ENCODE assay signal across 12 cellular contexts in genomic region chr3:52891164-52891563, GRCh38. TPM values are rescaled to one million over a fixed set of nuclear protein-coding genes. Genes with fewer than 3 reads are reported as not detected.
DNase-seq lines count a peak whose midpoint lies in the region; ATAC-seq, FAIRE-seq and TF ChIP-seq lines count a peak whose summit lies in the region.
"Had no signal": no experiment of that assay in that cellular context is flagged by ENCODE, and none has a peak within 500 bp of the region (broad histone marks: within the 10 kb centered on the region; RNA-seq: fewer than 3 reads in every experiment).

No MANE protein-coding gene starts in this region.

- H3K9me2 ChIP-seq in Karpas-422 (replicated peaks; ENCODE audit: insufficient read depth, low read length): no peaks in the 10 kb centered on the region

- peak overlapping the region; percentile 76 for H3K4me2 ChIP-seq in GM12878 (ENCODE audit: control insufficient read depth, insufficient read depth)
- no peak overlapping the region for H3K4me2 ChIP-seq in Karpas-422 (ENCODE audit: low read depth, low read length, poor library complexity, severe bottlenecking)

- peaks cover 35% of the 10 kb centered on the region for H3K79me2 ChIP-seq in GM12878 (ENCODE audit: control insufficient read depth, insufficient read depth, low read length)
- H3K79me2 ChIP-seq in Karpas-422 (ENCODE audit: low read length): peaks cover 93% of the 10 kb centered on the region

- no TSS peak for BruUV-seq in GM12878 (replicated peaks; lab: Mats Ljungman, UMichigan)

- H3K27me3 ChIP-seq in GM12878 (replicated peaks in 1 of 2; ENCODE audit: control insufficient read depth in 2 of 2, insufficient read depth in 2 of 2, low read length in 1 of 2) (no peaks in the 10 kb centered on the region), psoas muscle (ENCODE audit: insufficient read depth in 3 of 3, low read length in 2 of 3) (no peaks in the 10 kb centered on the region), aorta (ENCODE audit: control insufficient read depth in 1 of 2, insufficient read depth in 2 of 2, low read length in 1 of 2) (no peaks in the 10 kb centered on the region), Karpas-422 (ENCODE audit: low read length) (no peaks in the 10 kb centered on the region), BE2C (no peaks in the 10 kb centered on the region)
- H3K27me3 ChIP-seq: colonic mucosa had no signal

- WGBS in GM12878 (ENCODE audit: insufficient coverage, insufficient replicate concordance, low lambda C conversion rate, missing lambda C conversion rate): 13% methylated on average over 9 of the region's 9 CpGs
- 79 to 86% (median 84%) methylated on average over 9 of the region's 9 CpGs for WGBS in psoas muscle, 3 donors
- WGBS in aorta, 2 donors: 37 to 40% methylated on average over 9 of the region's 9 CpGs

- H3K4me1 ChIP-seq in GM12878 (ENCODE audit: control insufficient read depth, insufficient read depth, low read length) (peaks cover 28% of the 10 kb centered on the region), psoas muscle (peaks cover 46% of the 10 kb centered on the region), aorta (ENCODE audit: control insufficient read depth in 1 of 2, insufficient read depth in 2 of 2, low read length in 2 of 2) (peaks cover 4 to 26% of the 10 kb centered on the region in 2 donors), Karpas-422 (ENCODE audit: low read length) (peaks cover 50% of the 10 kb centered on the region), BE2C (no peaks in the 10 kb centered on the region)
- H3K4me1 ChIP-seq: colonic mucosa had no signal

- TF ChIP-seq RAD21 in GM12878 (IDR thresholded peaks at IDR 0.05; ENCODE audit: insufficient read depth, low read depth, low read length): no peak

- intact Hi-C loops in GM12878 (cut with micrococcal nuclease; ENCODE audit: unreplicated experiment) (loop anchor here (5.0 kb wide), 1 partner anchor 156 kb away; the partner anchor contains the start of gene SFMBT1), psoas muscle (cut with DNase I) (loop anchor here in 1 of 2 donors (5.0 kb wide), 1 partner anchor 39 kb away; no protein-coding TSS in a partner anchor), aorta (cut with DNase I) (loop anchor here (5.0 kb wide), 1 partner anchor 59 kb away; the partner anchor contains the start of gene ITIH4 (in 2 of the 2))

- peak overlapping the region; percentile 42; the same call in 1 of the 2 replicates for H3K4me3 ChIP-seq in GM12878
- H3K4me3 ChIP-seq in psoas muscle: no peak overlapping the region
- H3K4me3 ChIP-seq in aorta (ENCODE audit: low read length in 2 of 2): no peak overlapping the region
- no peak overlapping the region for H3K4me3 ChIP-seq in Karpas-422 (ENCODE audit: low read length)
- H3K4me3 ChIP-seq in BE2C (ENCODE audit: low read depth, low read length): no peak overlapping the region
- H3K4me3 ChIP-seq: colonic mucosa had no signal

- TF ChIP-seq POLR2A in GM12878 (IDR thresholded peaks at IDR 0.05; ENCODE audit: low read depth, low read length): no peak

- CTCF ChIA-PET in GM12878 (lab: Yijun Ruan, JAX): interaction anchor here (1.5 to 3.3 kb wide), 2 partner anchors 11 to 70 kb away, joined by 6 to 28 read pairs; no protein-coding TSS in a partner anchor

- in situ Hi-C loops in GM12878 (cut with MboI): no loop called here

- no peaks in the 10 kb centered on the region; the same call in 2 of the 3 replicates for H3K9me3 ChIP-seq in GM12878 (replicated peaks; ENCODE audit: control insufficient read depth, insufficient read depth, low read length)
- no peaks in the 10 kb centered on the region for H3K9me3 ChIP-seq in psoas muscle
- no peaks in the 10 kb centered on the region for H3K9me3 ChIP-seq in aorta (ENCODE audit: control insufficient read depth, low read length)
- no peaks in the 10 kb centered on the region for H3K9me3 ChIP-seq in Karpas-422 (ENCODE audit: low read length)
- no peaks in the 10 kb centered on the region for H3K9me3 ChIP-seq in BE2C
- H3K9me3 ChIP-seq: colonic mucosa had no signal

- no peak for TF ChIP-seq EP300 in GM12878 (IDR thresholded peaks at IDR 0.05; ENCODE audit: borderline replicate concordance in 1 of 2, control insufficient read depth in 1 of 2, low read depth in 2 of 2, low read length in 2 of 2)

- H3K36me3 ChIP-seq in GM12878 (ENCODE audit: control insufficient read depth in 2 of 2, insufficient read depth in 2 of 2, low read length in 1 of 2): peaks cover under 1 to 3% of the 10 kb centered on the region in 2 experiments; a peak in 2 of 4 replicates
- H3K36me3 ChIP-seq in psoas muscle (ENCODE audit: insufficient read depth in 1 of 2, low read depth in 1 of 2): no peaks in the 10 kb centered on the region
- no peaks in the 10 kb centered on the region for H3K36me3 ChIP-seq in aorta (ENCODE audit: control insufficient read depth in 1 of 2, insufficient read depth in 2 of 2, low read length in 1 of 2)
- peaks cover 10% of the 10 kb centered on the region for H3K36me3 ChIP-seq in Karpas-422 (ENCODE audit: insufficient read depth, low read length)
- no peaks in the 10 kb centered on the region for H3K36me3 ChIP-seq in BE2C
- H3K36me3 ChIP-seq: colonic mucosa had no signal

- H4K20me1 ChIP-seq in GM12878 (ENCODE audit: control insufficient read depth, insufficient read depth) (no peaks in the 10 kb centered on the region), Karpas-422 (ENCODE audit: insufficient read depth, low read depth, low read length) (no peaks in the 10 kb centered on the region; the same call in 1 of the 2 replicates)

- H3K9ac ChIP-seq in GM12878 (ENCODE audit: control insufficient read depth, insufficient read depth, low read length) (peak overlapping the region; percentile 52), Karpas-422 (ENCODE audit: low read length) (no peak overlapping the region)

- FAIRE-seq in GM12878 (lab: Jason Lieb, UNC): no peak
- FAIRE-seq: H1, TTC549 had no signal

- H2AFZ ChIP-seq in GM12878 (ENCODE audit: control insufficient read depth, low read depth, low read length) (peak overlapping the region; percentile 29), Karpas-422 (ENCODE audit: low read length) (no peak overlapping the region)

- RAD21 ChIA-PET in GM12878 (lab: Charles Lee; ENCODE audit: unreplicated experiment): no interaction called here

- SMC1A ChIA-PET in GM12878 (lab: Charles Lee; ENCODE audit: uncharacterized antibody, unreplicated experiment): interaction anchor here (1.5 to 2.8 kb wide), 3 partner anchors 11 to 94 kb away, joined by 4 to 25 read pairs (median 5); no protein-coding TSS in a partner anchor

- DNase-seq in stimulated activated naive CD4-positive, alpha-beta T cell treated with Interleukin-2 at 50 U/mL for 16 hours (lab: John Stamatoyannopoulos, UW): peak; percentile 48
- DNase-seq in stimulated activated naive CD4-positive, alpha-beta T cell (lab: John Stamatoyannopoulos, UW): no peak
- DNase-seq in GM12878 (ENCODE audit: low read depth, low spot score): no peak
- no peak for DNase-seq in psoas muscle
- DNase-seq in aorta: no peak
- DNase-seq in Karpas-422: no peak
- DNase-seq in BE2C: no peak
- DNase-seq: colonic mucosa had no signal

- TF ChIP-seq CTCF in GM12878 (IDR thresholded peaks at IDR 0.05 in 2 of 3, conservative IDR thresholded peaks at IDR 0.05 in 1 of 3; ENCODE audit: control insufficient read depth in 2 of 3, extremely low read depth in 1 of 3, insufficient read depth in 1 of 3, low read depth in 3 of 3, low read length in 3 of 3): no peak
- TF ChIP-seq CTCF in psoas muscle (IDR thresholded peaks at IDR 0.05): no peak
- no peak for TF ChIP-seq CTCF in BE2C (IDR thresholded peaks at IDR 0.05; ENCODE audit: low read depth, low read length)

- POLR2A ChIA-PET in GM12878 (lab: Charles Lee): interaction anchor here (1.2 to 2.1 kb wide), 2 partner anchors 11 to 186 kb away, joined by 3 to 8 read pairs; no protein-coding TSS in a partner anchor

- ATAC-seq in GM12878 (peak; percentile 10), psoas muscle (no peak), aorta (ENCODE audit: low FRiP score) (no peak), esophagus mucosa (no peak)

- H3K27ac ChIP-seq in GM12878 (ENCODE audit: control insufficient read depth, insufficient read depth) (peak overlapping the region; percentile 22), psoas muscle (peak overlapping the region; percentile 89), aorta (ENCODE audit: low read depth in 1 of 2, low read length in 2 of 2) (peak overlapping the region; percentile 60 to 91), Karpas-422 (ENCODE audit: low read length) (no peak overlapping the region; the same call in 1 of the 2 replicates)
- H3K27ac ChIP-seq: colonic mucosa had no signal

RNA-seq across cellular contexts. Expression of gene STIMATE, which starts 6.2 kb away (rescaled TPM):
- total RNA-seq in GM12878 (2013; cell fraction: nucleolus; rRNA removed): 31.6 and 36.6 TPM in 2 replicates
- total RNA-seq in GM12878 (2014; rRNA removed): 10.9 and 11.1 TPM in 2 replicates
- 9.3 and 9.4 TPM in 2 replicates for total RNA-seq in GM12878 (2014; rRNA removed; fragmentation: Illumina TruSeq; extraction: Trizol)
- total RNA-seq in GM12878 (2021): 19.1 and 20.9 TPM in 2 replicates
- 3.3 TPM for polyA plus RNA-seq in GM12878 (2011; ENCODE audit: low read depth)
- polyA plus RNA-seq in GM12878 (2011; rRNA removed): 7.3 and 11.7 TPM in 2 replicates
- polyA plus RNA-seq in GM12878 (2011; cell fraction: cytosol; rRNA removed): 25.2 and 28.3 TPM in 2 replicates
- 80.8 and 85.9 TPM in 2 replicates for polyA plus RNA-seq in GM12878 (2011; cell fraction: nucleus; rRNA removed)
- 4.5 and 7.7 TPM in 2 replicates for polyA plus RNA-seq in GM12878 (2012)
- polyA plus RNA-seq in GM12878 (2014; fragmentation: Illumina TruSeq; extraction: Trizol): 17.4 and 22.4 TPM in 2 replicates
- polyA plus RNA-seq in GM12878 (2014; fragmentation: Nextera tagmentation; extraction: Ambion mirVana): under 1 TPM; 0.24 to 0.68 TPM
- polyA plus RNA-seq in GM12878 (2014; rRNA removed): 21.8 and 24.1 TPM in 2 replicates
- polyA plus RNA-seq in GM12878 (2016; fragmentation: Nextera tagmentation; extraction: Ambion mirVana): 10 to 100 TPM; 20.7 to 21.1 TPM
- 12.7 and 16.3 TPM in 2 replicates for polyA minus RNA-seq in GM12878 (2011; rRNA and poly(A)+ RNA removed)
- 7.9 and 9.8 TPM in 2 replicates for polyA minus RNA-seq in GM12878 (2011; cell fraction: cytosol; rRNA and poly(A)+ RNA removed)
- polyA minus RNA-seq in GM12878 (2011; cell fraction: nucleus; rRNA and poly(A)+ RNA removed): 12.1 and 23.2 TPM in 2 replicates
- 10 to 100 TPM in 3 of 4 donors, 1 to 10 TPM in 1; 7.1 to 12.9 (median 11.3) TPM for total RNA-seq in psoas muscle
- polyA plus RNA-seq in psoas muscle: 10 to 100 TPM in 1 of 3 donors, 1 to 10 TPM in 2; 3.5 to 22.3 (median 5.6) TPM
- 10 to 100 TPM; 36.6 to 38.6 TPM for total RNA-seq in aorta
- 10 to 100 TPM; 17.7 to 26.6 TPM for polyA plus RNA-seq in aorta
- 25.0 and 39.6 TPM in 2 replicates for total RNA-seq in Karpas-422 (2014; rRNA removed; shearing (Covaris generic); ENCODE audit: low replicate concordance)
- 8.4 TPM for polyA plus RNA-seq in BE2C (2012; ENCODE audit: insufficient read depth, insufficient read length, low read depth)
- 6.1 TPM for total RNA-seq in esophagus mucosa

RNA-seq across cellular contexts. Expression of gene MUSTN1, which starts 56.3 kb away (rescaled TPM):
- total RNA-seq in GM12878 (2013; cell fraction: nucleolus; rRNA removed): 1.2 TPM in 1 of 2 replicates, not detected in the other
- total RNA-seq in GM12878 (2014; rRNA removed) (1.1 and 2.5 TPM in 2 replicates), GM12878 (2014; rRNA removed; fragmentation: Illumina TruSeq; extraction: Trizol) (1.0 TPM in 2 replicates), GM12878 (2021) (0.51 and 1.2 TPM in 2 replicates), psoas muscle (1,000 to 10,000 TPM in 2 of 4 donors, 100 to 1,000 TPM in 2; 138 to 1,165 (median 841) TPM), aorta (10 to 100 TPM; 56.8 to 86.6 TPM), esophagus mucosa (0.40 TPM)
- 1.7 TPM for polyA plus RNA-seq in GM12878 (2011; ENCODE audit: low read depth)
- polyA plus RNA-seq in GM12878 (2011; rRNA removed) (0.35 TPM in 1 of 2 replicates, not detected in the other), GM12878 (2014; fragmentation: Illumina TruSeq; extraction: Trizol) (0.57 and 2.5 TPM in 2 replicates), GM12878 (2014; fragmentation: Nextera tagmentation; extraction: Ambion mirVana) (1 to 10 TPM; 1.3 TPM), GM12878 (2014; rRNA removed) (1.7 and 4.5 TPM in 2 replicates), GM12878 (2016; fragmentation: Nextera tagmentation; extraction: Ambion mirVana) (not detected), psoas muscle (1,000 to 10,000 TPM in 1 of 3 donors, 100 to 1,000 TPM in 1, 10 to 100 TPM in 1; 91.1 to 1,241 (median 578) TPM), aorta (100 to 1,000 TPM in 1 of 2 donors, 10 to 100 TPM in 1; 29.7 to 474 TPM)
- polyA plus RNA-seq in GM12878 (2011; cell fraction: cytosol; rRNA removed): 0.70 and 1.8 TPM in 2 replicates
- polyA plus RNA-seq in GM12878 (2011; cell fraction: nucleus; rRNA removed): 18.4 and 19.6 TPM in 2 replicates
- polyA plus RNA-seq in GM12878 (2012): 1.1 and 1.4 TPM in 2 replicates
- polyA minus RNA-seq in GM12878 (2011; rRNA and poly(A)+ RNA removed): 0.46 TPM in 1 of 2 replicates, not detected in the other
- not detected in 2 replicates for polyA minus RNA-seq in GM12878 (2011; cell fraction: cytosol; rRNA and poly(A)+ RNA removed)
- polyA minus RNA-seq in GM12878 (2011; cell fraction: nucleus; rRNA and poly(A)+ RNA removed): 0.97 and 1.7 TPM in 2 replicates
- 2.4 TPM in 1 of 2 replicates, not detected in the other for total RNA-seq in Karpas-422 (2014; rRNA removed; shearing (Covaris generic); ENCODE audit: low replicate concordance)
- not detected for polyA plus RNA-seq in BE2C (2012; ENCODE audit: insufficient read depth, insufficient read length, low read depth)
- total RNA-seq: renal cortical epithelial cell had no signal

Comparison
In these comparisons a context has a peak if more than half of its experiments do, and no peak if none do; other contexts are left out.
1. RNA of gene MUSTN1, which starts 56.3 kb away (total RNA-seq): 138 to 1,165 TPM in psoas muscle and 56.8 to 86.6 TPM in aorta; 0.51 to 2.5 TPM in GM12878, 0.40 TPM in esophagus mucosa (single experiment) and 2.4 TPM in Karpas-422; every median in the first group is over 10 times any median in the second.